In the genomic region with DNA sequence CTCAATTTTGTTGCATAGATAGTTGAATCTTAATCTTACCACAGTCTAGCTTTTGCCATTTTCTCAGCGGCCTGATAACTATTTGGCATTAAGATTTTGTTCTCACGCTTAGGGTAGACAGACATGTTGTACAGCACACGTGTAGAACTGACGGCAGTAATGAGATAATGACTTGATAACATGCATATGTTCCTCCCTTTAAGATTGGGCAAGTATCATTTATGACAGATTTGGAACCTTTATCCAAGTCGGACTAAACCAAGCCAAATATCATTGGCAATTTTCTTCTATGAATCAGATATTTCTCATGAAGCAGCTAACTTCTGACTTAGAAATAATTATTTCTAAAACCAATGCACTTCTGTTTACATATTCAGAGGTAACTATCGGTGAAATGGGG, we compare ENCODE assay signal across 17 cellular contexts.
"Had no signal": no experiment of that assay in that cellular context is flagged by ENCODE, and none has a peak within 500 bp of the region (broad histone marks: within the 10 kb centered on the region; RNA-seq: fewer than 3 reads in every experiment).

No MANE protein-coding gene starts in this region.

- H3K27ac Mint-ChIP-seq: mesothelial cell of epicardium, natural killer cell had no signal

- H3K4me3 Mint-ChIP-seq: mesothelial cell of epicardium, natural killer cell, neural crest cell had no signal

- FAIRE-seq: endometrium, islet of Langerhans, urothelium cell line had no signal

- H3K4me3 ChIP-seq: gastrocnemius medialis, heart right ventricle, ovary, right atrium auricular region, smooth muscle cell had no signal

- ATAC-seq: esophagus mucosa, gastrocnemius medialis, natural killer cell had no signal

- H3K9me3 Mint-ChIP-seq: natural killer cell had no signal

- H3K9me3 ChIP-seq: gastrocnemius medialis, ovary had no signal

- H3K4me2 ChIP-seq: smooth muscle cell had no signal

- H3K27ac ChIP-seq: gastrocnemius medialis, heart right ventricle, ovary, right atrium auricular region had no signal

- H3K36me3 Mint-ChIP-seq: natural killer cell had no signal

- H3K36me3 ChIP-seq: gastrocnemius medialis, heart right ventricle, ovary, right atrium auricular region had no signal

- H3K4me1 ChIP-seq: gastrocnemius medialis, right atrium auricular region had no signal

- DNase-seq: effector memory CD4-positive, alpha-beta T cell; gastrocnemius medialis; heart right ventricle; hypothalamus; natural killer cell; ovary; stimulated activated CD4-positive, alpha-beta T cell treated with anti-CD3 and anti-CD28 coated beads, Interleukin-2, amount 100 ng/mL, for 48 hours; stimulated activated naive CD4-positive, alpha-beta T cell treated with Interleukin-2 at 50 U/mL for 16 hours; trophoblast cell had no signal

- H3K27me3 ChIP-seq: gastrocnemius medialis, heart right ventricle, ovary, right atrium auricular region had no signal

- H3K4me1 Mint-ChIP-seq: mesothelial cell of epicardium, natural killer cell had no signal
